Comparison of ENCODE assay signal across 3 cellular contexts in the genomic region with DNA sequence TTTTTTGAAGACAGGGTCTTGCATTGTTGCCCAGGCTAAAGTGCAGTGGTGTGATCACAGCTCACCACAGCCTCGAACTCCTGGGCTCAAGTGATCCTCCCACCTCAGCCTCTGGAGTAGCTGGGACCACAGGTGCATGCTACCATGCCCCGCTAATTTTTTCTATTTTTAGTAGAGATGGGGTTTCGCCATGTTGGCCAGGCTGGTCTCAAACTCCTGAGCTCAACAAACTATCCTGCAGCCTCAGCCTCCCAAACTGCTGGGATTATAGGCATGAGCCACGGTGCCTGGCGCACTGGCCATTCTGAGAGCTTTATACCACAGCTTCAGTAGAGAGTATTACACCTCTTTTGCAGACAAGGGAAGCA. TPM values are rescaled to one million over a fixed set of nuclear protein-coding genes. Genes with fewer than 3 reads are reported as not detected.
"Had no signal": no experiment of that assay in that cellular context is flagged by ENCODE, and none has a peak within 500 bp of the region (broad histone marks: within the 10 kb centered on the region; RNA-seq: fewer than 3 reads in every experiment).

No MANE protein-coding gene starts in this region.

RNA-seq across cellular contexts. Expression of gene STAB1, which starts 31.5 kb away (rescaled TPM):
- total RNA-seq: activated CD8-positive, alpha-beta memory T cell treated with anti-CD3 and anti-CD28 coated beads, Interleukin-2, amount 10 ng/mL, durations not matched to agents 7 days and 5 days; SJCRH30 had no signal
- polyA plus RNA-seq: naive thymus-derived CD8-positive, alpha-beta T cell had no signal
